In genomic region chr2:182631299-182631698, GRCh38 we compare ENCODE assay signal across 16 cellular contexts.
DNase-seq lines count a peak whose midpoint lies in the region; FAIRE-seq and TF ChIP-seq lines count a peak whose summit lies in the region.
"Had no signal": no experiment of that assay in that cellular context is flagged by ENCODE, and none has a peak within 500 bp of the region (broad histone marks: within the 10 kb centered on the region; RNA-seq: fewer than 3 reads in every experiment).

No MANE protein-coding gene starts in this region.

- H3K9me3 ChIP-seq in H1 (ENCODE audit: insufficient read depth in 2 of 2, low read depth in 1 of 2, low read length in 1 of 2), result no peaks in the 10 kb centered on the region
- H3K9me3 ChIP-seq: BLaER1 treated with 17β-estradiol and CSF1 and Interleukin-3, amounts not matched to agents 10 nM and 100 nM had no signal

- no peak overlapping the region for H2BK5ac ChIP-seq in H1 (ENCODE audit: low read depth, low read length)

- POLR2A ChIA-PET in H1 (lab: Charles Lee; ENCODE audit: partially characterized antibody), result no interaction called here
- POLR2A ChIA-PET in activated CD4-positive, alpha-beta T cell treated with anti-CD3 and anti-CD28 coated beads, Interleukin-2, amount 10 ng/mL, durations not matched to agents 7 days and 5 days (lab: Charles Lee), result no interaction called here

- no peak overlapping the region for H2BK120ac ChIP-seq in H1 (replicated peaks; ENCODE audit: low read depth, low read length)

- TF ChIP-seq CTCF in H1 (IDR thresholded peaks at IDR 0.05; ENCODE audit: control extremely low read depth in 1 of 3, insufficient read depth in 1 of 3, low read depth in 1 of 3, low read length in 3 of 3), result no peak

- H3K56ac ChIP-seq in H1 (replicated peaks; ENCODE audit: insufficient read length, low read depth, low read length), result no peak overlapping the region

- no peak overlapping the region for H3K9ac ChIP-seq in H1 (replicated peaks in 1 of 4; ENCODE audit: extremely low read depth in 1 of 4, low read depth in 3 of 4, low read length in 3 of 4)
- H3K9ac ChIP-seq: BLaER1 treated with 17β-estradiol and CSF1 and Interleukin-3, amounts not matched to agents 10 nM and 100 nM had no signal

- no peak overlapping the region for H3K23ac ChIP-seq in H1 (ENCODE audit: insufficient read length)

- no peak for TF ChIP-seq RAD21 in H1 (IDR thresholded peaks at IDR 0.05 in 1 of 2, conservative IDR thresholded peaks at IDR 0.05 in 1 of 2; ENCODE audit: low read depth in 2 of 2, low read length in 2 of 2)

- no peak for TF ChIP-seq EP300 in H1 (IDR thresholded peaks at IDR 0.05; ENCODE audit: borderline replicate concordance in 1 of 2, low read depth in 2 of 2, low read length in 2 of 2)

- TF ChIP-seq POLR2A in H1 (IDR thresholded peaks at IDR 0.05; ENCODE audit: control extremely low read depth in 1 of 2, low read depth in 2 of 2, low read length in 2 of 2), result no peak

- DNase-seq in NCI-H2171 treated with DMSO at 0.1 percent for 48 hours (lab: John Stamatoyannopoulos, UW) (peak; percentile 22), NCI-H2171 (lab: John Stamatoyannopoulos, UW) (no peak), NCI-H82 (lab: John Stamatoyannopoulos, UW) (peak; percentile 54), H1 (ENCODE audit: low read depth in 1 of 2, low spot score in 2 of 2) (no peak), DMS153 treated with DMSO at 0.1 percent for 48 hours (lab: John Stamatoyannopoulos, UW; ENCODE audit: unreplicated experiment) (no peak)
- no peak for DNase-seq in stimulated activated CD4-positive, alpha-beta T cell treated with anti-CD3 and anti-CD28 coated beads, Interleukin-4, amount 100 ng/mL, for 4 hours
- no peak for DNase-seq in activated CD4-positive, alpha-beta T cell treated with anti-CD3 and anti-CD28 coated beads, Interleukin-2, amount 10 ng/mL, durations not matched to agents 7 days and 5 days
- DNase-seq: ACHN; CD4-positive, CD25-positive, alpha-beta regulatory T cell; DMS153; DND-41; GF-D8 had no signal

- H3K9me3 Mint-ChIP-seq in activated CD4-positive, alpha-beta T cell treated with anti-CD3 and anti-CD28 coated beads, Interleukin-2, amount 10 ng/mL, durations not matched to agents 7 days and 5 days, result no peaks in the 10 kb centered on the region
- H3K9me3 Mint-ChIP-seq: CD4-positive, CD25-positive, alpha-beta regulatory T cell had no signal

- no peaks in the 10 kb centered on the region for H3K79me2 ChIP-seq in H1 (ENCODE audit: control insufficient read depth in 1 of 2, insufficient read depth in 2 of 2, low read length in 2 of 2)

- no peak overlapping the region for H2BK15ac ChIP-seq in H1 (ENCODE audit: low read length)

- H3K27ac ChIP-seq in H1 (ENCODE audit: low read depth, low read length), result no peak overlapping the region
- H3K27ac ChIP-seq: BLaER1 treated with 17β-estradiol and CSF1 and Interleukin-3, amounts not matched to agents 10 nM and 100 nM had no signal

- H3K4me2 ChIP-seq in H1 (ENCODE audit: insufficient read depth in 1 of 2, low read depth in 2 of 2, low read length in 2 of 2), result peak overlapping the region in 1 of 2 experiments; percentile 10; a peak in 1 of 4 replicates
- H3K4me2 ChIP-seq: BLaER1 treated with 17β-estradiol and CSF1 and Interleukin-3, amounts not matched to agents 10 nM and 100 nM had no signal

- 41% methylated on average over 3 of the region's 3 CpGs; no CpG with 5 or more reads in 1 of the 2 experiments for WGBS in H1 (ENCODE audit: extremely low coverage in 1 of 2, insufficient coverage in 1 of 2, insufficient read length in 1 of 2, insufficient replicate concordance in 2 of 2, low coverage in 1 of 2, low lambda C conversion rate in 2 of 2, missing lambda C conversion rate in 1 of 2), 2 experiments

- H3K27me3 ChIP-seq in H1 (replicated peaks in 1 of 4; ENCODE audit: control insufficient read depth in 3 of 4, extremely low read depth in 1 of 4, insufficient read depth in 3 of 4, low read length in 3 of 4), result no peaks in the 10 kb centered on the region
- H3K27me3 ChIP-seq: BLaER1 treated with 17β-estradiol and CSF1 and Interleukin-3, amounts not matched to agents 10 nM and 100 nM had no signal

- no peak overlapping the region for H4K91ac ChIP-seq in H1 (replicated peaks; ENCODE audit: insufficient read length, low read length)

- H3K4me3 ChIP-seq in H1 (ENCODE audit: extremely low read depth in 1 of 4, insufficient read depth in 2 of 4, low read depth in 3 of 4, low read length in 4 of 4), result no peak overlapping the region
- H3K4me3 ChIP-seq: BLaER1 treated with 17β-estradiol and CSF1 and Interleukin-3, amounts not matched to agents 10 nM and 100 nM had no signal

- peaks cover 0 to 6% (median 1%) of the 10 kb centered on the region in 4 experiments; a peak in 2 of 7 replicates for H3K4me1 ChIP-seq in H1 (replicated peaks in 1 of 4; ENCODE audit: control insufficient read depth in 3 of 4, insufficient read depth in 4 of 4, low read length in 3 of 4)
- H3K4me1 ChIP-seq: BLaER1 treated with 17β-estradiol and CSF1 and Interleukin-3, amounts not matched to agents 10 nM and 100 nM had no signal

- H2BK20ac ChIP-seq in H1 (ENCODE audit: low read length), result no peak overlapping the region

- H3K18ac ChIP-seq in H1 (ENCODE audit: extremely low read depth, low read length), result no peak overlapping the region

- CTCF ChIA-PET in H1 (lab: Charles Lee; ENCODE audit: partially characterized antibody), result interaction anchor here (0.7 to 2.0 kb wide), 2 partner anchors 18 to 1435 kb away, joined by 4 to 8 read pairs; no protein-coding TSS in a partner anchor
- CTCF ChIA-PET in activated CD4-positive, alpha-beta T cell treated with anti-CD3 and anti-CD28 coated beads, Interleukin-2, amount 10 ng/mL, durations not matched to agents 7 days and 5 days (lab: Charles Lee), result no interaction called here

- no peak overlapping the region for H4K8ac ChIP-seq in H1 (ENCODE audit: extremely low read depth, insufficient read depth, low read length)

- no peak overlapping the region for H3K4ac ChIP-seq in H1 (replicated peaks; ENCODE audit: insufficient read length, low read depth, low read length)

- H2AK5ac ChIP-seq in H1 (ENCODE audit: low read depth, low read length), result no peak overlapping the region

- H2BK12ac ChIP-seq in H1 (ENCODE audit: low read depth, low read length), result no peak overlapping the region

- no peak overlapping the region for H3K27ac Mint-ChIP-seq in activated CD4-positive, alpha-beta T cell treated with anti-CD3 and anti-CD28 coated beads, Interleukin-2, amount 10 ng/mL, durations not matched to agents 7 days and 5 days
- H3K27ac Mint-ChIP-seq: CD4-positive, CD25-positive, alpha-beta regulatory T cell had no signal

- peak; percentile 62 for FAIRE-seq in H1 (lab: Jason Lieb, UNC)
- FAIRE-seq: H54, HepG2, HTR-8/SVneo had no signal

- H3K4me1 Mint-ChIP-seq in activated CD4-positive, alpha-beta T cell treated with anti-CD3 and anti-CD28 coated beads, Interleukin-2, amount 10 ng/mL, durations not matched to agents 7 days and 5 days, result no peaks in the 10 kb centered on the region
- H3K4me1 Mint-ChIP-seq: CD4-positive, CD25-positive, alpha-beta regulatory T cell had no signal

- H3K14ac ChIP-seq in H1 (ENCODE audit: insufficient read length), result no peak overlapping the region

- H3K36me3 ChIP-seq in H1 (ENCODE audit: control insufficient read depth in 2 of 4, insufficient read depth in 4 of 4, low read length in 3 of 4), result no peaks in the 10 kb centered on the region
- H3K36me3 ChIP-seq: BLaER1 treated with 17β-estradiol and CSF1 and Interleukin-3, amounts not matched to agents 10 nM and 100 nM had no signal

- H3K27me3 Mint-ChIP-seq in activated CD4-positive, alpha-beta T cell treated with anti-CD3 and anti-CD28 coated beads, Interleukin-2, amount 10 ng/mL, durations not matched to agents 7 days and 5 days, result peaks cover 10% of the 10 kb centered on the region

- no peak overlapping the region for H3K4me3 Mint-ChIP-seq in activated CD4-positive, alpha-beta T cell treated with anti-CD3 and anti-CD28 coated beads, Interleukin-2, amount 10 ng/mL, durations not matched to agents 7 days and 5 days
- H3K4me3 Mint-ChIP-seq: CD4-positive, CD25-positive, alpha-beta regulatory T cell had no signal

- H3K36me3 Mint-ChIP-seq in activated CD4-positive, alpha-beta T cell treated with anti-CD3 and anti-CD28 coated beads, Interleukin-2, amount 10 ng/mL, durations not matched to agents 7 days and 5 days (ENCODE audit: low read depth), result no peaks in the 10 kb centered on the region
- H3K36me3 Mint-ChIP-seq: CD4-positive, CD25-positive, alpha-beta regulatory T cell had no signal

- H4K5ac ChIP-seq in H1 (ENCODE audit: insufficient read length, low read depth, low read length), result no peak overlapping the region

- no peak overlapping the region for H2AFZ ChIP-seq in H1 (ENCODE audit: low read length)

- no peaks in the 10 kb centered on the region for H3K23me2 ChIP-seq in H1 (ENCODE audit: low read depth, low read length)

- H3K79me1 ChIP-seq in H1 (ENCODE audit: low read depth, low read length), result no peaks in the 10 kb centered on the region

- H4K20me1 ChIP-seq in H1 (replicated peaks in 1 of 2; ENCODE audit: control insufficient read depth in 1 of 2, insufficient read depth in 2 of 2, low read length in 2 of 2), result no peaks in the 10 kb centered on the region
- H4K20me1 ChIP-seq: BLaER1 treated with 17β-estradiol and CSF1 and Interleukin-3, amounts not matched to agents 10 nM and 100 nM had no signal

TF ChIP-seq in H1, 55 proteins besides CTCF, POLR2A, EP300 and RAD21:
- TF ChIP-seq SIRT6 (IDR thresholded peaks at IDR 0.05; ENCODE audit: low read length), result no peak
- 0 out of 2 replicates have a peak, but pooled peaks have one; percentile 6 for TF ChIP-seq CEBPB (IDR thresholded peaks at IDR 0.05; ENCODE audit: low read depth, low read length)
- TF ChIP-seq NANOG (IDR thresholded peaks at IDR 0.05; ENCODE audit: insufficient read depth, low read depth, low read length, poor library complexity, severe bottlenecking), result peak; percentile 65
TF ChIP-seq in H1: peak in this region for 2.

Comparison
In these comparisons a context has a peak if more than half of its experiments do, and no peak if none do; other contexts are left out.
1. DNase-seq: peak in NCI-H2171 treated with DMSO at 0.1 percent for 48 hours (single experiment) and NCI-H82 (single experiment); none in NCI-H2171 (single experiment), H1 (0 of 2), stimulated activated CD4-positive, alpha-beta T cell treated with anti-CD3 and anti-CD28 coated beads, Interleukin-4, amount 100 ng/mL, for 4 hours (0 of 2), activated CD4-positive, alpha-beta T cell treated with anti-CD3 and anti-CD28 coated beads, Interleukin-2, amount 10 ng/mL, durations not matched to agents 7 days and 5 days (single experiment) and DMS153 treated with DMSO at 0.1 percent for 48 hours (single experiment).